In the genomic region with DNA sequence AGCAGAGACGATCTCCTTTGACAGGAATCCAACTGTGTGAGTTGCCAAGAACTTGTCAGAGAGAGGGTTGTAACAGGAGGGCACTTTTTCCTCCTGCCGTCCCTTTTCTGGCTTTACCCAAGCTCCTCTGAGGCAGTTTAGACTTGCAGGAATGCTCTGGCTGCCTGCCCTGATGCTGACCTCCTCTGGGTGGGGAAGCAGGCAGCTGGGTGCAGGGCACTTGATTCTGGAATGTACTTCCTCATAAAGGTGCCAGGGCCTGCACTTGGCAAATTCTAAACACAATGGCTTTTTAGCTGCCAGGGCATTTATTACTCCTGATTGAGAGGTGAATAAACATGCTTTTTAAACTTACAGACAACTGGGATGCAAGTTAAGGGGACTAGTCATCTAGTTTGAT, we compare ENCODE assay signal across 8 cellular contexts.
DNase-seq lines count a peak whose midpoint lies in the region; ATAC-seq, FAIRE-seq and TF ChIP-seq lines count a peak whose summit lies in the region.

No MANE protein-coding gene starts in this region.

- in situ Hi-C loops in astrocyte of the spinal cord (cut with HindIII; ENCODE audit: low sequenced_read_pairs), result no loop called here

- DNase-seq in DMS 273 (lab: John Stamatoyannopoulos, UW; ENCODE audit: unreplicated experiment) (peak; percentile 57), DMS 273 treated with DMSO at 0.1 percent for 48 hours (lab: John Stamatoyannopoulos, UW) (no peak), astrocyte of the spinal cord (ENCODE audit: low read depth, low spot score) (peak; percentile 60), islet precursor cell (peak; percentile 57), urothelium cell line (ENCODE audit: low spot score) (peak; percentile 85)
- DNase-seq in activated CD4-positive, alpha-beta T cell treated with anti-CD3 and anti-CD28 coated beads, Interleukin-2, amount 50 U/mL, for 1 hour, result no peak

- TF ChIP-seq CTCF in astrocyte of the spinal cord (IDR thresholded peaks at IDR 0.05; ENCODE audit: low read depth, low read length), result no peak

- no peak for FAIRE-seq in urothelium cell line (lab: Jason Lieb, UNC)

- no peak overlapping the region for H3K4me3 ChIP-seq in astrocyte of the spinal cord (ENCODE audit: low read depth, low read length)

- ATAC-seq in GM18520 (IDR thresholded peaks at IDR 0.05; ENCODE audit: unreplicated experiment) (no peak), GM21576 (IDR thresholded peaks at IDR 0.05; ENCODE audit: unreplicated experiment) (no peak)

Comparison
In these comparisons a context has a peak if more than half of its experiments do, and no peak if none do; other contexts are left out.
1. DNase-seq: peak in DMS 273 (single experiment), astrocyte of the spinal cord (single experiment), islet precursor cell (single experiment) and urothelium cell line (single experiment); none in DMS 273 treated with DMSO at 0.1 percent for 48 hours (single experiment) and activated CD4-positive, alpha-beta T cell treated with anti-CD3 and anti-CD28 coated beads, Interleukin-2, amount 50 U/mL, for 1 hour (single experiment).